Comparison of ENCODE assay signal across 15 cellular contexts in the genomic region with DNA sequence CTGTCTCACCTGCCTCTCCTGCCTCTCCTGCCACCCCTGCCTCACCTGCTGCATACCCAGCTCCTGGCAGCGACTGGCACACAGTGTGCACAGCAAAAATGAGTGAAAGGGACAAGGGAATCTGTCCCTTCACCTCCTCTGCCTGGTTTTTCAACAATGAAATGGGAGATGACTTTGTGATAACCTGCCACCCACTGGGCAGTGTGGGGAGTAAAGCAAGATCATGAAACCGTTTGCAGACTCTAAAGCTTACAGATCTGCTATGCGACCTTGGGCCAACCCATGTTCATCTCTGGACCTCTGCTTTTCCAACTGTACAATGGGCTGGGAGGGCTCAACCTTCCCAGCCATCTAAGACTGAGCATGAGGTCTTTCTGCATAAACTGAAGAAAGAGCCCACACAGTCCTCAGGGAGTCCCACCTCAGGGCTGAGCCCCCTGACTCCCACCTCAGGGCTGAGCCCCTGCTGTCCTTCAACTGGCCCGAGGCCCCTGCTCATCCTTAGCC.
DNase-seq lines count a peak whose midpoint lies in the region; ATAC-seq and TF ChIP-seq lines count a peak whose summit lies in the region.
"Had no signal": no experiment of that assay in that cellular context is flagged by ENCODE, and none has a peak within 500 bp of the region (broad histone marks: within the 10 kb centered on the region; RNA-seq: fewer than 3 reads in every experiment).

No MANE protein-coding gene starts in this region.

- no peak overlapping the region for H3K4me2 ChIP-seq in parathyroid adenoma (ENCODE audit: low read length)

- H3K27me3 Mint-ChIP-seq in activated CD8-positive, alpha-beta memory T cell treated with anti-CD3 and anti-CD28 coated beads, Interleukin-2, amount 10 ng/mL, durations not matched to agents 7 days and 5 days: peaks cover 4% of the 10 kb centered on the region
- peaks cover 18% of the 10 kb centered on the region for H3K27me3 Mint-ChIP-seq in central memory CD8-positive, alpha-beta T cell

- DNase-seq in activated CD8-positive, alpha-beta memory T cell treated with anti-CD3 and anti-CD28 coated beads, Interleukin-2, amount 10 ng/mL, durations not matched to agents 7 days and 5 days: no peak
- DNase-seq in activated CD8-positive, alpha-beta memory T cell treated with anti-CD3 and anti-CD28 coated beads, Interleukin-2, amount 50 U/mL, for 48 hours: no peak
- peak; percentile 47 for DNase-seq in NAMALWA (ENCODE audit: low spot score)
- no peak for DNase-seq in central memory CD8-positive, alpha-beta T cell (ENCODE audit: low spot score in 2 of 2)
- DNase-seq in Ammon's horn (ENCODE audit: low spot score): no peak
- DNase-seq in GM19240 (ENCODE audit: insufficient read length, low spot score): no peak
- DNase-seq in substantia nigra (lab: John Stamatoyannopoulos, UW): no peak
- DNase-seq: activated T-cell treated with anti-CD3 and anti-CD28 coated beads, Interleukin-2, amount 50 U/mL, for 72 hours; adrenal gland; kidney glomerular epithelial cell; mucosa of descending colon; T1000 had no signal

- H3K9me3 Mint-ChIP-seq in activated CD8-positive, alpha-beta memory T cell treated with anti-CD3 and anti-CD28 coated beads, Interleukin-2, amount 10 ng/mL, durations not matched to agents 7 days and 5 days (ENCODE audit: low read depth): no peaks in the 10 kb centered on the region
- H3K9me3 Mint-ChIP-seq in central memory CD8-positive, alpha-beta T cell: no peaks in the 10 kb centered on the region
- H3K9me3 Mint-ChIP-seq: activated T-cell treated with anti-CD3 and anti-CD28 coated beads, Interleukin-2, amount 50 U/mL, for 72 hours had no signal

- H3K9ac ChIP-seq in parathyroid adenoma: no peak overlapping the region

- H3K4me3 ChIP-seq in parathyroid adenoma (ENCODE audit: low read depth, low read length): no peak overlapping the region
- H3K4me3 ChIP-seq: adrenal gland, esophagus muscularis mucosa, mucosa of descending colon, suprapubic skin had no signal

- H3K4me1 ChIP-seq in parathyroid adenoma: no peaks in the 10 kb centered on the region
- H3K4me1 ChIP-seq: suprapubic skin had no signal

- no peak overlapping the region for H3K4me3 Mint-ChIP-seq in activated CD8-positive, alpha-beta memory T cell treated with anti-CD3 and anti-CD28 coated beads, Interleukin-2, amount 10 ng/mL, durations not matched to agents 7 days and 5 days
- no peak overlapping the region for H3K4me3 Mint-ChIP-seq in central memory CD8-positive, alpha-beta T cell
- H3K4me3 Mint-ChIP-seq: activated T-cell treated with anti-CD3 and anti-CD28 coated beads, Interleukin-2, amount 50 U/mL, for 72 hours had no signal

- H3K36me3 Mint-ChIP-seq in activated CD8-positive, alpha-beta memory T cell treated with anti-CD3 and anti-CD28 coated beads, Interleukin-2, amount 10 ng/mL, durations not matched to agents 7 days and 5 days: no peaks in the 10 kb centered on the region
- peaks cover 3% of the 10 kb centered on the region for H3K36me3 Mint-ChIP-seq in central memory CD8-positive, alpha-beta T cell (ENCODE audit: insufficient read depth)

- H3K27ac ChIP-seq in parathyroid adenoma: no peak overlapping the region
- H3K27ac ChIP-seq in substantia nigra (ENCODE audit: low read depth, low read length, poor library complexity, severe bottlenecking): no peak overlapping the region
- H3K27ac ChIP-seq: esophagus muscularis mucosa, suprapubic skin had no signal

- CTCF ChIA-PET in activated CD8-positive, alpha-beta memory T cell treated with anti-CD3 and anti-CD28 coated beads, Interleukin-2, amount 10 ng/mL, durations not matched to agents 7 days and 5 days (lab: Charles Lee): no interaction called here

- ATAC-seq in activated CD8-positive, alpha-beta memory T cell treated with anti-CD3 and anti-CD28 coated beads, Interleukin-2, amount 10 ng/mL, durations not matched to agents 7 days and 5 days: peak; percentile 23
- ATAC-seq in central memory CD8-positive, alpha-beta T cell (replicated peaks; ENCODE audit: extremely low read depth, poor library complexity, severe bottlenecking): no peak
- ATAC-seq: activated T-cell treated with anti-CD3 and anti-CD28 coated beads, Interleukin-2, amount 50 U/mL, for 72 hours; mucosa of descending colon had no signal

- H2AFZ ChIP-seq in parathyroid adenoma: no peak overlapping the region

- no peaks in the 10 kb centered on the region for H3K27me3 ChIP-seq in parathyroid adenoma (ENCODE audit: control insufficient read depth, insufficient read depth, low read length)
- H3K27me3 ChIP-seq: adrenal gland, esophagus muscularis mucosa, suprapubic skin had no signal

- H3K27ac Mint-ChIP-seq in activated CD8-positive, alpha-beta memory T cell treated with anti-CD3 and anti-CD28 coated beads, Interleukin-2, amount 10 ng/mL, durations not matched to agents 7 days and 5 days: no peak overlapping the region
- H3K27ac Mint-ChIP-seq in central memory CD8-positive, alpha-beta T cell (ENCODE audit: low read depth): peak overlapping the region; percentile 53
- H3K27ac Mint-ChIP-seq: activated T-cell treated with anti-CD3 and anti-CD28 coated beads, Interleukin-2, amount 50 U/mL, for 72 hours had no signal

- H3K36me3 ChIP-seq in parathyroid adenoma (ENCODE audit: control insufficient read depth, insufficient read depth, low read length): no peaks in the 10 kb centered on the region
- H3K36me3 ChIP-seq: adrenal gland, suprapubic skin had no signal

- H3K4me1 Mint-ChIP-seq in activated CD8-positive, alpha-beta memory T cell treated with anti-CD3 and anti-CD28 coated beads, Interleukin-2, amount 10 ng/mL, durations not matched to agents 7 days and 5 days: no peaks in the 10 kb centered on the region
- H3K4me1 Mint-ChIP-seq in central memory CD8-positive, alpha-beta T cell: no peaks in the 10 kb centered on the region

- H3K79me2 ChIP-seq in parathyroid adenoma: no peaks in the 10 kb centered on the region

- TF ChIP-seq CTCF in parathyroid adenoma (IDR thresholded peaks at IDR 0.05): peak; percentile 21

- H3K9me3 ChIP-seq in parathyroid adenoma (ENCODE audit: control insufficient read depth, low read length): no peaks in the 10 kb centered on the region
- H3K9me3 ChIP-seq: adrenal gland, esophagus muscularis mucosa, mucosa of descending colon, suprapubic skin had no signal
